Comparison of ENCODE assay signal across 11 cellular contexts in the genomic region with DNA sequence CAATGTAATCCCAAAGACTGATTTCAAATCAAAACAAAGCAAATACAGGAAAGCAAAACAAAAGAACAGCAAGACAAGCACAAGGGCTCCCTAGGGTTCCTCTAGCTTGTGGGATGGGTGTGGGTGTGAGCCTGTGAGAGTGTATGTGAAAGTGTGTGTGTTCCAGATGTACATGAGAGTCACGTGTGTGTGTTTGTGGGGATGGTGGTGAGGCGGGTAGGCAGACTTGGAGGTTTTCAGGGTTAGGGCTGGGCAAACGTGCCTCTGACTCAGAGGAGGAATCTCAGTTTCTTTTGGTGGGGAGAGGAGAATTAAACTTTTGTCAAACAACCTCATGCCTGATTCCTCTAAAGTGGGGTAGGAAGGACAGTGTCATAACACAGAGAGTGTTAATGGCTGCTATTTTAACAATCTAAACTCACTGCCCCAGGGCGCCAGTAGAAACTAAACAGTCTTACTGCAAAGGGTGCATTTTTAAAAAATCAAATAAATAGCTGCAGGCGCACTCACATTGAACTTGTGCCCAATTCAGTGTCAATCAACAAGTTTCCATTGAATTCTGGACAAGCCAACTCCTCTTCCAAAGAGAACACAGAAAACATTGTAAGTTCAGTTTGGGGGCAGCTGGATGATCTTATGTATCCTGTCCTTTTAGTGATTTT. TPM values are rescaled to one million over a fixed set of nuclear protein-coding genes. Genes with fewer than 3 reads are reported as not detected.
DNase-seq lines count a peak whose midpoint lies in the region; ATAC-seq, FAIRE-seq and TF ChIP-seq lines count a peak whose summit lies in the region.
"Had no signal": no experiment of that assay in that cellular context is flagged by ENCODE, and none has a peak within 500 bp of the region (broad histone marks: within the 10 kb centered on the region; RNA-seq: fewer than 3 reads in every experiment).

No MANE protein-coding gene starts in this region.

- FAIRE-seq in D721Med (lab: Jason Lieb, UNC) = no peak

- ATAC-seq in GM18498 (IDR thresholded peaks at IDR 0.05; ENCODE audit: unreplicated experiment) (peak; percentile 85), GM21529 (IDR thresholded peaks at IDR 0.05; ENCODE audit: unreplicated experiment) (peak; percentile 68), HG03565 (IDR thresholded peaks at IDR 0.05; ENCODE audit: unreplicated experiment) (peak; percentile 56), left lobe of liver (no peak), GM19035 (IDR thresholded peaks at IDR 0.05; ENCODE audit: unreplicated experiment) (no peak)
- ATAC-seq: left cardiac atrium had no signal

- peak; percentile 14 for DNase-seq in fibroblast of the conjunctiva (ENCODE audit: low read depth)
- DNase-seq in left lobe of liver (ENCODE audit: low spot score) = no peak
- DNase-seq in D721Med (ENCODE audit: insufficient read length, low spot score) = no peak
- no peak for DNase-seq in germinal center (ENCODE audit: low spot score)
- DNase-seq: left cardiac atrium, SHP77 had no signal

- TF ChIP-seq CTCF in D721Med (IDR thresholded peaks at IDR 0.05; ENCODE audit: insufficient read depth, missing control alignments) = no peak

RNA-seq across cellular contexts. Expression of gene CHRDL1, which starts 51.8 kb away (rescaled TPM):
- total RNA-seq in left lobe of liver = 0.28 TPM
- total RNA-seq: B cell had no signal

Comparison
In these comparisons a context has a peak if more than half of its experiments do, and no peak if none do; other contexts are left out.
1. ATAC-seq: peak in GM18498 (single experiment), GM21529 (single experiment) and HG03565 (single experiment); none in left lobe of liver (single experiment) and GM19035 (single experiment).